In genomic region chr12:256958-257357, GRCh38 we compare ENCODE assay signal across 29 cellular contexts. TPM values are rescaled to one million over a fixed set of nuclear protein-coding genes. Genes with fewer than 3 reads are reported as not detected.
DNase-seq lines count a peak whose midpoint lies in the region; ATAC-seq, FAIRE-seq and TF ChIP-seq lines count a peak whose summit lies in the region.
"Had no signal": no experiment of that assay in that cellular context is flagged by ENCODE, and none has a peak within 500 bp of the region (broad histone marks: within the 10 kb centered on the region; RNA-seq: fewer than 3 reads in every experiment).

No MANE protein-coding gene starts in this region.

- no peak overlapping the region for H3K27ac Mint-ChIP-seq in nephron progenitor cell
- H3K27ac Mint-ChIP-seq: CD4-positive, alpha-beta T cell; CD8-positive, alpha-beta memory T cell had no signal

- TF ChIP-seq CTCF in HEK293 (tag by site-specific recombination; IDR thresholded peaks at IDR 0.05) (no peak), kidney (IDR thresholded peaks at IDR 0.05; ENCODE audit: borderline replicate concordance, extremely low read depth, insufficient read depth) (no peak), nephron progenitor cell (IDR thresholded peaks at IDR 0.05) (no peak)

- H3K27ac ChIP-seq in HEK293 (ENCODE audit: extremely low read depth, low read depth, low read length) = no peak overlapping the region
- peak overlapping the region; percentile 43 to 81 for H3K27ac ChIP-seq in kidney (ENCODE audit: low read depth in 2 of 2, low read length in 2 of 2)
- H3K27ac ChIP-seq in Karpas-422 (ENCODE audit: low read length) = no peak overlapping the region
- H3K27ac ChIP-seq: A549; BLaER1 treated with 17β-estradiol and CSF1 and Interleukin-3, amounts not matched to agents 10 nM and 100 nM had no signal

- H3K9me2 ChIP-seq in Karpas-422 (replicated peaks; ENCODE audit: insufficient read depth, low read length) = no peaks in the 10 kb centered on the region

- H3K79me2 ChIP-seq in Karpas-422 (ENCODE audit: low read length) = no peaks in the 10 kb centered on the region

- no peak overlapping the region for H3K4me2 ChIP-seq in Karpas-422 (ENCODE audit: low read depth, low read length, poor library complexity, severe bottlenecking)
- H3K4me2 ChIP-seq: A549; BLaER1 treated with 17β-estradiol and CSF1 and Interleukin-3, amounts not matched to agents 10 nM and 100 nM had no signal

- CTCF ChIA-PET in HEK293 (lab: Yijun Ruan, JAX) = no interaction called here

- intact Hi-C loops in kidney (cut with DNase I) = no loop called here

- DNase-seq in OCI-M1 (lab: John Stamatoyannopoulos, UW) (peak; percentile 37), kidney (no peak), nephron progenitor cell (no peak), Karpas-422 (no peak), NCI-H1417 treated with DMSO at 0.1 percent for 48 hours (lab: John Stamatoyannopoulos, UW) (no peak), NCI-H1417 (lab: John Stamatoyannopoulos, UW) (no peak)
- DNase-seq: 8988T; ACHN; AML-193; BE2C; CD4-positive, alpha-beta T cell; CD8-positive, alpha-beta memory T cell; DMS 273 treated with DMSO at 0.1 percent for 48 hours; DMS53; DMS79 treated with DMSO at 0.1 percent for 48 hours; GF-D8; GOT3 had no signal

- H3K4me1 Mint-ChIP-seq in nephron progenitor cell = peaks cover 72% of the 10 kb centered on the region
- H3K4me1 Mint-ChIP-seq: CD14-positive monocyte; CD8-positive, alpha-beta memory T cell had no signal

- no peaks in the 10 kb centered on the region for H3K27me3 ChIP-seq in Karpas-422 (ENCODE audit: low read length)
- H3K27me3 ChIP-seq: BE2C; BLaER1 treated with 17β-estradiol and CSF1 and Interleukin-3, amounts not matched to agents 10 nM and 100 nM had no signal

- H3K36me3 Mint-ChIP-seq in nephron progenitor cell (ENCODE audit: low read depth) = no peaks in the 10 kb centered on the region
- H3K36me3 Mint-ChIP-seq: CD14-positive monocyte had no signal

- FAIRE-seq in kidney (lab: Jason Lieb, UNC) = no peak
- FAIRE-seq: A549, D721Med, GM12891, GM18507, H54 had no signal

- H3K9ac ChIP-seq in kidney (ENCODE audit: low read length in 2 of 2) (peak overlapping the region in 1 of 2 donors; percentile 63), Karpas-422 (ENCODE audit: low read length) (no peak overlapping the region)
- H3K9ac ChIP-seq: BLaER1 treated with 17β-estradiol and CSF1 and Interleukin-3, amounts not matched to agents 10 nM and 100 nM had no signal

- H3K36me3 ChIP-seq in HEK293 (ENCODE audit: control insufficient read depth in 2 of 2, insufficient read depth in 1 of 2, low read length in 2 of 2) (no peaks in the 10 kb centered on the region), kidney (ENCODE audit: control insufficient read depth in 1 of 2, insufficient read depth in 2 of 2, low read length in 2 of 2) (peaks cover 2 to 7% of the 10 kb centered on the region in 2 donors), Karpas-422 (ENCODE audit: insufficient read depth, low read length) (no peaks in the 10 kb centered on the region)
- H3K36me3 ChIP-seq: BE2C; BLaER1 treated with 17β-estradiol and CSF1 and Interleukin-3, amounts not matched to agents 10 nM and 100 nM; HAP-1 had no signal

- peak overlapping the region; percentile 13 for H3K4me3 Mint-ChIP-seq in nephron progenitor cell
- H3K4me3 Mint-ChIP-seq: CD14-positive monocyte; CD4-positive, alpha-beta T cell; CD8-positive, alpha-beta memory T cell had no signal

- POLR2A ChIA-PET in HEK293 (lab: Yijun Ruan, JAX) = no interaction called here

- H2AFZ ChIP-seq in Karpas-422 (ENCODE audit: low read length) = no peak overlapping the region

- H3K4me1 ChIP-seq in HEK293 (ENCODE audit: control insufficient read depth, insufficient read depth, low read length) = no peaks in the 10 kb centered on the region
- H3K4me1 ChIP-seq in kidney (ENCODE audit: control insufficient read depth in 1 of 2, insufficient read depth in 1 of 2, low read depth in 1 of 2, low read length in 2 of 2) = peaks cover 12 to 13% of the 10 kb centered on the region in 2 donors
- no peaks in the 10 kb centered on the region for H3K4me1 ChIP-seq in Karpas-422 (ENCODE audit: low read length)
- H3K4me1 ChIP-seq: A549, BE2C, HAP-1 had no signal

- no peaks in the 10 kb centered on the region for H4K20me1 ChIP-seq in Karpas-422 (ENCODE audit: insufficient read depth, low read depth, low read length)
- H4K20me1 ChIP-seq: BLaER1 treated with 17β-estradiol and CSF1 and Interleukin-3, amounts not matched to agents 10 nM and 100 nM had no signal

- ATAC-seq in HG02571 (IDR thresholded peaks at IDR 0.05; ENCODE audit: unreplicated experiment) = no peak
- ATAC-seq: A549 had no signal

- no peak overlapping the region for H3K4me3 ChIP-seq in HEK293 (ENCODE audit: low read depth, low read length)
- H3K4me3 ChIP-seq in kidney (ENCODE audit: low read length in 2 of 2) = peak overlapping the region; percentile 21 to 61
- no peak overlapping the region for H3K4me3 ChIP-seq in Karpas-422 (ENCODE audit: low read length)
- H3K4me3 ChIP-seq: A549; BLaER1 treated with 17β-estradiol and CSF1 and Interleukin-3, amounts not matched to agents 10 nM and 100 nM; HAP-1 had no signal

- H3K9me3 ChIP-seq in HEK293 (ENCODE audit: control insufficient read depth, insufficient read depth, low read depth, low read length) = no peaks in the 10 kb centered on the region
- H3K9me3 ChIP-seq in kidney (ENCODE audit: control insufficient read depth in 1 of 2, low read length in 2 of 2) = no peaks in the 10 kb centered on the region
- no peaks in the 10 kb centered on the region for H3K9me3 ChIP-seq in Karpas-422 (ENCODE audit: low read length)
- H3K9me3 ChIP-seq: A549; BE2C; BLaER1 treated with 17β-estradiol and CSF1 and Interleukin-3, amounts not matched to agents 10 nM and 100 nM; HAP-1 had no signal

- peaks cover 38% of the 10 kb centered on the region for H3K27me3 Mint-ChIP-seq in nephron progenitor cell (ENCODE audit: low read depth, poor library complexity)

- H3K9me3 Mint-ChIP-seq in nephron progenitor cell = no peaks in the 10 kb centered on the region
- H3K9me3 Mint-ChIP-seq: CD4-positive, alpha-beta T cell; CD8-positive, alpha-beta memory T cell had no signal

TF ChIP-seq in HEK293, 187 proteins besides CTCF, POLR2A, EP300 and RAD21:
- peak; percentile 68; the same call in 1 of the 2 replicates for TF ChIP-seq EGR2 (tag by site-specific recombination; IDR thresholded peaks at IDR 0.05; ENCODE audit: low read depth)
- TF ChIP-seq ZFHX2 (tag by site-specific recombination; conservative IDR thresholded peaks at IDR 0.05) = peak; percentile 30
- no peak for TF ChIP-seq ZNF629 (tag by site-specific recombination; IDR thresholded peaks at IDR 0.05)
TF ChIP-seq in HEK293: peak in this region for 2.

RNA-seq across cellular contexts. Expression of gene SLC6A13, which starts 5.7 kb away (rescaled TPM):
- total RNA-seq in kidney = 22.8 TPM
- polyA plus RNA-seq in kidney (ENCODE audit: insufficient read depth, low read depth, low replicate concordance) = 161 TPM
- total RNA-seq in Karpas-422 (2014; rRNA removed; shearing (Covaris generic); ENCODE audit: low replicate concordance) = not detected in 2 replicates
- total RNA-seq: Daoy, G401 had no signal
- polyA plus RNA-seq: CD14-positive monocyte; CD8-positive, alpha-beta memory T cell had no signal

RNA-seq across cellular contexts. Expression of gene SLC6A12, which starts 43.0 kb away (rescaled TPM):
- 130 TPM for total RNA-seq in kidney
- 45.6 TPM for polyA plus RNA-seq in kidney (ENCODE audit: insufficient read depth, low read depth, low replicate concordance)
- total RNA-seq in Karpas-422 (2014; rRNA removed; shearing (Covaris generic); ENCODE audit: low replicate concordance) = 0.14 TPM in 1 of 2 replicates, not detected in the other
- total RNA-seq: CD4-positive, alpha-beta T cell; G401 had no signal
- polyA plus RNA-seq: CD8-positive, alpha-beta memory T cell had no signal

Comparison
In these comparisons a context has a peak if more than half of its experiments do, and no peak if none do; other contexts are left out.
1. H3K27ac ChIP-seq: peak in kidney (2 of 2); none in HEK293 (single experiment) and Karpas-422 (single experiment).
2. H3K4me3 ChIP-seq: peak in kidney (2 of 2); none in HEK293 (single experiment) and Karpas-422 (single experiment).
3. RNA of gene SLC6A13, which starts 5.7 kb away (total RNA-seq): 22.8 TPM in kidney (single experiment); not detected in Karpas-422; every median in the first group is over 10 times any median in the second.
4. RNA of gene SLC6A12, which starts 43.0 kb away (total RNA-seq): 130 TPM in kidney (single experiment); 0.14 TPM in Karpas-422; every median in the first group is over 100 times any median in the second.